In the genomic region with DNA sequence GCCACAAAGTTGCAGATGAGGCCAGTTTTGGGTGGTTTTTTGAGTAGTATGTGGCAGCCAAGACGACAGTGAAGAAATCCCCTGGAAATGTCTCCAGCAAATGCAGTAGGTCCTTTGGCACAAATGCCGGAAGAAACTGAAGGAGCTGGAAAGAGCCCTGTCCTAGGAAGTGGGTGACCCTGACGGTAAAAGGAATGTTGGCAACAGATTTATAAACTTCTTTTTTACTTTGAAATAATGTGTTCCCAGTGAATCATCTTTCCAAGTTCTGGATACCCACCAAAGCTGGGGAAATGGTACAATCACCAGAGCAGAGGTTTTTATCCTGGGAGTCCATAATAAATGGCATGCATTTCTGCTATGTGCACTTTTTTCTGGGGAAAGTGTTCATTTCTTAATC, we compare ENCODE assay signal across 25 cellular contexts.
DNase-seq lines count a peak whose midpoint lies in the region; ATAC-seq and TF ChIP-seq lines count a peak whose summit lies in the region.
"Had no signal": no experiment of that assay in that cellular context is flagged by ENCODE, and none has a peak within 500 bp of the region (broad histone marks: within the 10 kb centered on the region; RNA-seq: fewer than 3 reads in every experiment).

No MANE protein-coding gene starts in this region.

- no peak overlapping the region for H3K4me2 ChIP-seq in trophoblast cell (ENCODE audit: low read length)
- H3K4me2 ChIP-seq: hepatocyte had no signal

- no peak overlapping the region for H2AFZ ChIP-seq in trophoblast cell (ENCODE audit: insufficient read depth, low read length, poor library complexity)
- H2AFZ ChIP-seq: hepatocyte had no signal

- H3K36me3 ChIP-seq in trophoblast cell (ENCODE audit: control insufficient read depth in 1 of 2, insufficient read depth in 2 of 2, low read length in 2 of 2): no peaks in the 10 kb centered on the region
- H3K36me3 ChIP-seq: esophagus squamous epithelium, spleen had no signal

- no peaks in the 10 kb centered on the region for H3K9me3 ChIP-seq in trophoblast cell (ENCODE audit: insufficient read depth, low read depth, low read length)
- H3K9me3 ChIP-seq: esophagus squamous epithelium, spleen had no signal

- H3K4me3 ChIP-seq in fibroblast of pulmonary artery (replicated peaks; ENCODE audit: low read depth, low read length) (no peak overlapping the region), trophoblast cell (ENCODE audit: low read depth, low read length) (no peak overlapping the region)
- H3K4me3 ChIP-seq: esophagus squamous epithelium, hepatocyte, spleen had no signal

- H3K79me2 ChIP-seq in trophoblast cell (ENCODE audit: control insufficient read depth, insufficient read depth, low read length, poor library complexity): no peaks in the 10 kb centered on the region
- H3K79me2 ChIP-seq: hepatocyte had no signal

- H2BK5ac ChIP-seq in trophoblast cell (ENCODE audit: low read depth, low read length, poor library complexity): no peak overlapping the region

- peaks cover 2 to 5% of the 10 kb centered on the region in 2 experiments for H3K4me1 ChIP-seq in trophoblast cell (ENCODE audit: control insufficient read depth in 1 of 2, insufficient read depth in 2 of 2, low read length in 2 of 2)

- H2BK12ac ChIP-seq in trophoblast cell (ENCODE audit: low read length): peak overlapping the region; percentile 44

- no peak overlapping the region for H3K18ac ChIP-seq in trophoblast cell (ENCODE audit: low read length)

- WGBS in trophoblast cell (ENCODE audit: extremely low coverage, insufficient coverage, insufficient read length): no CpG with 5 or more reads among the region's 3 CpGs

- H4K8ac ChIP-seq in trophoblast cell (ENCODE audit: low read depth, low read length): no peak overlapping the region

- ATAC-seq in SK-N-SH treated with all-trans-retinoic acid at 6 μM for 48 hours (peak; percentile 32; the same call in 1 of the 3 replicates), GM18511 (IDR thresholded peaks at IDR 0.05; ENCODE audit: unreplicated experiment) (no peak), HG02981 (IDR thresholded peaks at IDR 0.05; ENCODE audit: unreplicated experiment) (no peak)
- ATAC-seq: CD8-positive, alpha-beta T cell; effector memory CD8-positive, alpha-beta T cell had no signal

- TF ChIP-seq CTCF in fibroblast of pulmonary artery (IDR thresholded peaks at IDR 0.05; ENCODE audit: low read length, missing control alignments): no peak

- no peak overlapping the region for H3K4ac ChIP-seq in trophoblast cell (ENCODE audit: low read depth, low read length)

- H2BK120ac ChIP-seq in trophoblast cell (ENCODE audit: insufficient read depth, low read length, poor library complexity): no peak overlapping the region

- no peak overlapping the region for H4K91ac ChIP-seq in trophoblast cell (ENCODE audit: low read depth, low read length)

- no peaks in the 10 kb centered on the region for H3K79me1 ChIP-seq in trophoblast cell (ENCODE audit: low read length)

- H4K12ac ChIP-seq in trophoblast cell (ENCODE audit: low read depth, low read length): no peak overlapping the region

- DNase-seq in AG20443 (ENCODE audit: low spot score): peak; percentile 16
- peak; percentile 49 for DNase-seq in fibroblast of pulmonary artery (ENCODE audit: low read depth)
- no peak for DNase-seq in trophoblast cell
- no peak for DNase-seq in NCI-H1694 (lab: John Stamatoyannopoulos, UW)
- DNase-seq in NCI-H82 treated with DMSO at 0.1 percent for 48 hours (lab: John Stamatoyannopoulos, UW; ENCODE audit: unreplicated experiment): no peak
- DNase-seq: activated CD4-positive, alpha-beta T cell treated with anti-CD3 and anti-CD28 coated beads, Interleukin-2, amount 50 U/mL, for 1 hour; activated CD8-positive, alpha-beta memory T cell treated with anti-CD3 and anti-CD28 coated beads, Interleukin-2, amount 50 U/mL, for 48 hours; activated gamma-delta T cell treated with Interleukin-2 at 50 U/mL for 16 hours; amniotic stem cell; CD8-positive, alpha-beta T cell; DMS53; effector memory CD8-positive, alpha-beta T cell; esophagus squamous epithelium; mesendoderm; MV-4-11; NCI-H2029 treated with DMSO at 0.1 percent for 48 hours; NCI-H524; nephron progenitor cell; SIG-M5; spleen had no signal

- peak overlapping the region; percentile 74 for H2AK5ac ChIP-seq in trophoblast cell (ENCODE audit: low read length)

- no peaks in the 10 kb centered on the region for H3K27me3 ChIP-seq in trophoblast cell (ENCODE audit: insufficient read depth, low read length)
- H3K27me3 ChIP-seq: esophagus squamous epithelium, hepatocyte, spleen had no signal

- no peak overlapping the region for H3K27ac ChIP-seq in trophoblast cell (ENCODE audit: low read depth, low read length)
- H3K27ac ChIP-seq: esophagus squamous epithelium, hepatocyte, HL-60, spleen had no signal

- no peak overlapping the region for H3K9ac ChIP-seq in trophoblast cell (ENCODE audit: low read length)

- no peak overlapping the region for H3K14ac ChIP-seq in trophoblast cell (ENCODE audit: low read length)

- no peak overlapping the region for H3K23ac ChIP-seq in trophoblast cell (ENCODE audit: low read length)

TF ChIP-seq in SK-N-SH treated with all-trans-retinoic acid at 6 μM for 48 hours, 23 proteins besides CTCF, POLR2A, EP300 and RAD21:
- TF ChIP-seq ISL1 (CRISPR knock-in tag; IDR thresholded peaks at IDR 0.05) (peak; percentile 36; the same call in 1 of the 2 replicates), PPARA (CRISPR knock-in tag; IDR thresholded peaks at IDR 0.05; ENCODE audit: borderline replicate concordance) (no peak), TCF4 (CRISPR knock-in tag; IDR thresholded peaks at IDR 0.05; ENCODE audit: borderline replicate concordance) (no peak), TOX (CRISPR knock-in tag; IDR thresholded peaks at IDR 0.05; ENCODE audit: borderline replicate concordance) (no peak)
TF ChIP-seq in SK-N-SH treated with all-trans-retinoic acid at 6 μM for 48 hours: peak in this region for 1.

Comparison
In these comparisons a context has a peak if more than half of its experiments do, and no peak if none do; other contexts are left out.
1. DNase-seq: peak in AG20443 (single experiment) and fibroblast of pulmonary artery (single experiment); none in trophoblast cell (0 of 2), NCI-H1694 (single experiment) and NCI-H82 treated with DMSO at 0.1 percent for 48 hours (single experiment).